In the genomic region with DNA sequence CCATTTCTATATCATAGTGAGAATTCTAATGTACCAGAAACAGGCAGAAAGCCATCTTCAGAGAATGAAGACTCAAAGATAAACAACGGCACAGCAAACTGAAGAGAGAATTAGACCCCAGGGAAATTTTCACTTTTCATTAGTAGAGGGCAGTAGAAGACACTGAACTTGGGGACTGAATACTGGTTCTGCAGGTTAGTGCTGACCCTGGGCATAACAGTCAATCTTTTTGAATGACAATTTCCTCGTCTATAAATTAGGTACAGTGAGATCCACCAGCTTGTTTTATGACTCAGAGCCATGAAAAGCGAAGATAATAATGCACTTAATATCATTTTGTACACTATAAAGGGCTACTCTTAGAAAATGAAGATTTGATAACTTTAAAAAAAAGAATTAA, we compare ENCODE assay signal across 30 cellular contexts.
"Had no signal": no experiment of that assay in that cellular context is flagged by ENCODE, and none has a peak within 500 bp of the region (broad histone marks: within the 10 kb centered on the region; RNA-seq: fewer than 3 reads in every experiment).

No MANE protein-coding gene starts in this region.

- H3K27ac ChIP-seq: ascending aorta, cardiac muscle cell, colonic mucosa, SJCRH30, SK-N-MC had no signal

- H3K27me3 ChIP-seq: ascending aorta, cardiac muscle cell, colonic mucosa, MG63, SJCRH30 had no signal

- FAIRE-seq: TTC549 had no signal

- H3K4me3 ChIP-seq: ascending aorta, cardiac muscle cell, colonic mucosa, MG63, SJCRH30, SK-N-MC had no signal

- H3K36me3 ChIP-seq: colonic mucosa had no signal

- ATAC-seq: activated CD4-positive, alpha-beta T cell treated with anti-CD3 and anti-CD28 coated beads for 36 hours; activated CD4-positive, CD25-positive, alpha-beta regulatory T cell treated with anti-CD3 and anti-CD28 coated beads, Interleukin-2, amount 50 U/mL, for 24 hours; activated CD8-positive, alpha-beta T cell treated with anti-CD3 and anti-CD28 coated beads, Interleukin-2, amount 10 ng/mL, durations not matched to agents 7 days and 5 days; Panc1; WTC11 had no signal

- DNase-seq: activated CD4-positive, alpha-beta T cell treated with anti-CD3 and anti-CD28 coated beads for 36 hours; activated CD4-positive, alpha-beta T cell treated with anti-CD3 and anti-CD28 coated beads, Interleukin-2, amount 10 ng/mL, durations not matched to agents 7 days and 5 days; activated CD4-positive, alpha-beta T cell treated with anti-CD3 and anti-CD28 coated beads, Interleukin-2, amount 50 U/mL, for 48 hours; activated CD8-positive, alpha-beta T cell treated with anti-CD3 and anti-CD28 coated beads, Interleukin-2, amount 10 ng/mL, durations not matched to agents 7 days and 5 days; activated gamma-delta T cell; activated naive CD4-positive, alpha-beta T cell treated with Interleukin-2 at 50 U/mL for 16 hours; activated naive CD8-positive, alpha-beta T cell treated with anti-CD3 and anti-CD28 coated beads, Interleukin-2, amount 10 ng/mL, durations not matched to agents 7 days and 5 days; activated T-cell treated with anti-CD3 and anti-CD28 coated beads, Interleukin-2, amount 50 U/mL, for 24 hours; amygdala; colonic mucosa; MG63; NCI-H1048; NCI-H1105 treated with DMSO at 0.1 percent for 48 hours; NCI-H1436 treated with DMSO at 0.1 percent for 48 hours; NCI-H1694 treated with DMSO at 0.1 percent for 48 hours; NCI-H2029; NCI-H345; NCI-H510A; NCI-H748 treated with DMSO at 0.1 percent for 48 hours; NK-92 treated with Interleukin-12 subunit alpha and Interleukin-12 subunit beta, amount 100 ng/mL, for 24 hours; SHP77; SJCRH30; T1000 had no signal

- H3K4me1 ChIP-seq: ascending aorta, colonic mucosa, SJCRH30 had no signal

- H3K9me3 ChIP-seq: ascending aorta, colonic mucosa, MG63, SJCRH30 had no signal
